In genomic region chr2:38905251-38905650, GRCh38 we compare ENCODE assay signal across 1 cellular context.
TF ChIP-seq lines count a peak whose summit lies in the region.

No MANE protein-coding gene starts in this region.

TF ChIP-seq in GM12878, 131 proteins besides CTCF, POLR2A, EP300 and RAD21:
- TF ChIP-seq, protein P1, sequence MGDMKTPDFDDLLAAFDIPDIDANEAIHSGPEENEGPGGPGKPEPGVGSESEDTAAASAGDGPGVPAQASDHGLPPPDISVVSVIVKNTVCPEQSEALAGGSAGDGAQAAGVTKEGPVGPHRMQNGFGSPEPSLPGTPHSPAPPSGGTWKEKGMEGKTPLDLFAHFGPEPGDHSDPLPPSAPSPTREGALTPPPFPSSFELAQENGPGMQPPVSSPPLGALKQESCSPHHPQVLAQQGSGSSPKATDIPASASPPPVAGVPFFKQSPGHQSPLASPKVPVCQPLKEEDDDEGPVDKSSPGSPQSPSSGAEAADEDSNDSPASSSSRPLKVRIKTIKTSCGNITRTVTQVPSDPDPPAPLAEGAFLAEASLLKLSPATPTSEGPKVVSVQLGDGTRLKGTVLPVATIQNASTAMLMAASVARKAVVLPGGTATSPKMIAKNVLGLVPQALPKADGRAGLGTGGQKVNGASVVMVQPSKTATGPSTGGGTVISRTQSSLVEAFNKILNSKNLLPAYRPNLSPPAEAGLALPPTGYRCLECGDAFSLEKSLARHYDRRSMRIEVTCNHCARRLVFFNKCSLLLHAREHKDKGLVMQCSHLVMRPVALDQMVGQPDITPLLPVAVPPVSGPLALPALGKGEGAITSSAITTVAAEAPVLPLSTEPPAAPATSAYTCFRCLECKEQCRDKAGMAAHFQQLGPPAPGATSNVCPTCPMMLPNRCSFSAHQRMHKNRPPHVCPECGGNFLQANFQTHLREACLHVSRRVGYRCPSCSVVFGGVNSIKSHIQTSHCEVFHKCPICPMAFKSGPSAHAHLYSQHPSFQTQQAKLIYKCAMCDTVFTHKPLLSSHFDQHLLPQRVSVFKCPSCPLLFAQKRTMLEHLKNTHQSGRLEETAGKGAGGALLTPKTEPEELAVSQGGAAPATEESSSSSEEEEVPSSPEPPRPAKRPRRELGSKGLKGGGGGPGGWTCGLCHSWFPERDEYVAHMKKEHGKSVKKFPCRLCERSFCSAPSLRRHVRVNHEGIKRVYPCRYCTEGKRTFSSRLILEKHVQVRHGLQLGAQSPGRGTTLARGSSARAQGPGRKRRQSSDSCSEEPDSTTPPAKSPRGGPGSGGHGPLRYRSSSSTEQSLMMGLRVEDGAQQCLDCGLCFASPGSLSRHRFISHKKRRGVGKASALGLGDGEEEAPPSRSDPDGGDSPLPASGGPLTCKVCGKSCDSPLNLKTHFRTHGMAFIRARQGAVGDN (IDR thresholded peaks at IDR 0.05), result no peak
- TF ChIP-seq MTA2 (IDR thresholded peaks at IDR 0.05; ENCODE audit: low read depth) (no peak), GATAD2B (conservative IDR thresholded peaks at IDR 0.05; ENCODE audit: low read depth) (no peak), POLR2AphosphoS5 (IDR thresholded peaks at IDR 0.05; ENCODE audit: low read length) (no peak), NR2C2 (IDR thresholded peaks at IDR 0.05; ENCODE audit: borderline replicate concordance, control insufficient read depth, insufficient read length, low read depth) (no peak), CEBPZ (IDR thresholded peaks at IDR 0.05; ENCODE audit: low read depth, low read length) (no peak), MYC (IDR thresholded peaks at IDR 0.05; ENCODE audit: insufficient read depth, insufficient read length, insufficient replicate concordance, low read length, severe bottlenecking) (no peak), IKZF1 (conservative IDR thresholded peaks at IDR 0.05) (no peak)
- TF ChIP-seq, protein P2, sequence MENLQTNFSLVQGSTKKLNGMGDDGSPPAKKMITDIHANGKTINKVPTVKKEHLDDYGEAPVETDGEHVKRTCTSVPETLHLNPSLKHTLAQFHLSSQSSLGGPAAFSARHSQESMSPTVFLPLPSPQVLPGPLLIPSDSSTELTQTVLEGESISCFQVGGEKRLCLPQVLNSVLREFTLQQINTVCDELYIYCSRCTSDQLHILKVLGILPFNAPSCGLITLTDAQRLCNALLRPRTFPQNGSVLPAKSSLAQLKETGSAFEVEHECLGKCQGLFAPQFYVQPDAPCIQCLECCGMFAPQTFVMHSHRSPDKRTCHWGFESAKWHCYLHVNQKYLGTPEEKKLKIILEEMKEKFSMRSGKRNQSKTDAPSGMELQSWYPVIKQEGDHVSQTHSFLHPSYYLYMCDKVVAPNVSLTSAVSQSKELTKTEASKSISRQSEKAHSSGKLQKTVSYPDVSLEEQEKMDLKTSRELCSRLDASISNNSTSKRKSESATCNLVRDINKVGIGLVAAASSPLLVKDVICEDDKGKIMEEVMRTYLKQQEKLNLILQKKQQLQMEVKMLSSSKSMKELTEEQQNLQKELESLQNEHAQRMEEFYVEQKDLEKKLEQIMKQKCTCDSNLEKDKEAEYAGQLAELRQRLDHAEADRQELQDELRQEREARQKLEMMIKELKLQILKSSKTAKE (IDR thresholded peaks at IDR 0.05; ENCODE audit: low read depth, poor library complexity, severe bottlenecking), result no peak
